14 cellular contexts compared by ENCODE assay signal in genomic region chr6:36319436-36319762, GRCh38. TPM values are rescaled to one million over a fixed set of nuclear protein-coding genes. Genes with fewer than 3 reads are reported as not detected.
A peak's percentile ranks its signal among the peaks of the same experiment; 100 is the strongest.
DNase-seq lines count a peak whose midpoint lies in the region; ATAC-seq and TF ChIP-seq lines count a peak whose summit lies in the region.
"Had no signal": no experiment of that assay in that cellular context is flagged by ENCODE, and none has a peak within 500 bp of the region (broad histone marks: within the 10 kb centered on the region; RNA-seq: fewer than 3 reads in every experiment).

No MANE protein-coding gene starts in this region.

- intact Hi-C loops in heart right ventricle (cut with DNase I) = no loop called here

- H3K9me3 ChIP-seq in mucosa of stomach (ENCODE audit: control insufficient read depth, low read length) = no peaks in the 10 kb centered on the region
- H3K9me3 ChIP-seq in heart right ventricle = no peaks in the 10 kb centered on the region
- H3K9me3 ChIP-seq: left ventricle myocardium inferior had no signal

- DNase-seq in H4 (ENCODE audit: low spot score) (peak; percentile 24), NCI-H2081 treated with DMSO at 0.1 percent for 48 hours (lab: John Stamatoyannopoulos, UW) (peak; percentile 45), NCI-H82 (lab: John Stamatoyannopoulos, UW) (peak; percentile 90), NCI-H226 (no peak), heart right ventricle (no peak)
- DNase-seq: left ventricle myocardium inferior, naive B cell had no signal

- no peak for ATAC-seq in HG03354 (IDR thresholded peaks at IDR 0.05; ENCODE audit: poor library complexity, severe bottlenecking, unreplicated experiment)
- ATAC-seq in GM19463 (IDR thresholded peaks at IDR 0.05; ENCODE audit: unreplicated experiment) = no peak
- no peak for ATAC-seq in heart right ventricle

- H3K36me3 ChIP-seq in mucosa of stomach (ENCODE audit: control insufficient read depth, insufficient read depth, low read length) (no peaks in the 10 kb centered on the region), heart right ventricle (no peaks in the 10 kb centered on the region)
- H3K36me3 ChIP-seq: left ventricle myocardium inferior had no signal

- 87 to 89% methylated on average over 9 of the region's 9 CpGs for WGBS in heart right ventricle, 2 donors

- peak overlapping the region; percentile 35 for H3K9ac ChIP-seq in mucosa of stomach (ENCODE audit: low read length)

- H3K4me1 ChIP-seq in mucosa of stomach (ENCODE audit: control insufficient read depth, insufficient read depth, low read length) (peaks cover 32% of the 10 kb centered on the region), heart right ventricle (no peaks in the 10 kb centered on the region)
- H3K4me1 ChIP-seq: left ventricle myocardium inferior had no signal

- TF ChIP-seq CTCF in heart right ventricle (IDR thresholded peaks at IDR 0.05) = no peak

- H3K27ac ChIP-seq in heart right ventricle = no peak overlapping the region
- H3K27ac ChIP-seq: left ventricle myocardium inferior, SK-N-MC had no signal

- H3K4me3 ChIP-seq in mucosa of stomach (ENCODE audit: low read length) = no peak overlapping the region
- no peak overlapping the region for H3K4me3 ChIP-seq in heart right ventricle
- H3K4me3 ChIP-seq: left ventricle myocardium inferior, SK-N-MC had no signal

- H3K27me3 ChIP-seq in mucosa of stomach (ENCODE audit: control insufficient read depth, insufficient read depth, low read length) (no peaks in the 10 kb centered on the region), heart right ventricle (peaks cover 0 to 22% (median 10%) of the 10 kb centered on the region in 7 donors)

RNA-seq across cellular contexts. Expression of gene BNIP5, which starts 17.3 kb away (rescaled TPM):
- total RNA-seq in H4 (2014; rRNA removed; shearing (Covaris generic)) = not detected in 2 replicates
- total RNA-seq in heart right ventricle = not detected
- polyA plus RNA-seq in heart right ventricle = not detected
- total RNA-seq: dermis microvascular lymphatic vessel endothelial cell, fibroblast of lung, left ventricle myocardium inferior, MCF 10A had no signal
- polyA plus RNA-seq: fibroblast of lung had no signal

RNA-seq across cellular contexts. Expression of gene PNPLA1, which starts 49.5 kb away (rescaled TPM):
- total RNA-seq in H4 (2014; rRNA removed; shearing (Covaris generic)) = not detected in 2 replicates
- under 1 TPM in 2 of 10 donors, not detected in 8; 0.21 to 0.28 TPM for total RNA-seq in heart right ventricle
- polyA plus RNA-seq in heart right ventricle = not detected
- total RNA-seq: dermis microvascular lymphatic vessel endothelial cell, fibroblast of lung, left ventricle myocardium inferior, MCF 10A had no signal

Comparison
In these comparisons a context has a peak if more than half of its experiments do, and no peak if none do; other contexts are left out.
1. DNase-seq: peak in H4 (single experiment), NCI-H2081 treated with DMSO at 0.1 percent for 48 hours (single experiment) and NCI-H82 (single experiment); none in NCI-H226 (single experiment) and heart right ventricle (0 of 2).